In genomic region chr15:66961901-66962300, GRCh38 we compare ENCODE assay signal across 1 cellular context.
TF ChIP-seq lines count a peak whose summit lies in the region.

No MANE protein-coding gene starts in this region.

TF ChIP-seq in IMR-90, 13 proteins besides CTCF, POLR2A, EP300 and RAD21 (continued from another document):
- TF ChIP-seq USF2 (IDR thresholded peaks at IDR 0.05; ENCODE audit: low read depth, low read length) (no peak), NFE2L2 (IDR thresholded peaks at IDR 0.05; ENCODE audit: low read depth, low read length) (no peak), SMC3 (IDR thresholded peaks at IDR 0.05; ENCODE audit: low read depth, low read length) (no peak), BHLHE40 (IDR thresholded peaks at IDR 0.05; ENCODE audit: low read depth, low read length) (no peak), FOS (IDR thresholded peaks at IDR 0.05; ENCODE audit: low read depth, low read length) (no peak), ELK1 (IDR thresholded peaks at IDR 0.05; ENCODE audit: borderline replicate concordance, low read depth, low read length) (no peak), MAZ (IDR thresholded peaks at IDR 0.05; ENCODE audit: borderline replicate concordance, low read depth, low read length) (no peak), CEBPB (IDR thresholded peaks at IDR 0.05; ENCODE audit: low read depth, low read length) (no peak)
